ENCODE assay signal across 1 cellular context in genomic region chr16:89700649-89701424, GRCh38.
TF ChIP-seq lines count a peak whose summit lies in the region.

No MANE protein-coding gene starts in this region.

TF ChIP-seq in K562, 482 proteins besides CTCF, POLR2A, EP300 and RAD21 (continued from another document and continues in another):
- TF ChIP-seq, protein P1, sequence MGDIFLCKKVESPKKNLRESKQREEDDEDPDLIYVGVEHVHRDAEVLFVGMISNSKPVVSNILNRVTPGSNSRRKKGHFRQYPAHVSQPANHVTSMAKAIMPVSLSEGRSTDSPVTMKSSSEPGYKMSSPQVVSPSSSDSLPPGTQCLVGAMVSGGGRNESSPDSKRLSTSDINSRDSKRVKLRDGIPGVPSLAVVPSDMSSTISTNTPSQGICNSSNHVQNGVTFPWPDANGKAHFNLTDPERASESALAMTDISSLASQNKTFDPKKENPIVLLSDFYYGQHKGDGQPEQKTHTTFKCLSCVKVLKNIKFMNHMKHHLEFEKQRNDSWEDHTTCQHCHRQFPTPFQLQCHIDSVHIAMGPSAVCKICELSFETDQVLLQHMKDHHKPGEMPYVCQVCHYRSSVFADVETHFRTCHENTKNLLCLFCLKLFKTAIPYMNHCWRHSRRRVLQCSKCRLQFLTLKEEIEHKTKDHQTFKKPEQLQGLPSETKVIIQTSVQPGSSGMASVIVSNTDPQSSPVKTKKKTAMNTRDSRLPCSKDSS (IDR thresholded peaks at IDR 0.05; ENCODE audit: low read depth, partially characterized antibody) = no peak
- TF ChIP-seq POLR3A (IDR thresholded peaks at IDR 0.05; ENCODE audit: borderline replicate concordance, extremely low read depth, insufficient read depth, insufficient read length) (no peak), CXXC5 (CRISPR knock-in tag; IDR thresholded peaks at IDR 0.05) (peak; percentile 22), KDM2B (CRISPR knock-in tag; IDR thresholded peaks at IDR 0.05) (peak; percentile 26), MYC (IDR thresholded peaks at IDR 0.05; ENCODE audit: low read depth, low read length) (peak; percentile 51), MYC (CRISPR knock-in tag; IDR thresholded peaks at IDR 0.05; ENCODE audit: borderline replicate concordance, low read depth) (0 out of 2 replicates have a peak, but pooled peaks have one; percentile 27), TEAD4 (IDR thresholded peaks at IDR 0.05; ENCODE audit: low read length) (no peak), TEAD4 (CRISPR knock-in tag; IDR thresholded peaks at IDR 0.05; ENCODE audit: borderline replicate concordance) (0 out of 2 replicates have a peak, but pooled peaks have one; percentile 72), L3MBTL2 (IDR thresholded peaks at IDR 0.05) (peak; percentile 73), CREB1 (IDR thresholded peaks at IDR 0.05) (peak; percentile 59; the same call in 1 of the 2 replicates), CREB1 (CRISPR knock-in tag; IDR thresholded peaks at IDR 0.05) (no peak; the same call in 1 of the 2 replicates), DLX4 (CRISPR knock-in tag; IDR thresholded peaks at IDR 0.05) (no peak), NRF1 (conservative IDR thresholded peaks at IDR 0.05 in 1 of 2, IDR thresholded peaks at IDR 0.05 in 1 of 2) (peak in 1 of 2 experiments; percentile 20), RCOR1 (IDR thresholded peaks at IDR 0.05; ENCODE audit: borderline replicate concordance in 1 of 2, low read depth in 2 of 2, low read length in 2 of 2) (no peak), HDAC2 (IDR thresholded peaks at IDR 0.05) (no peak), CREM (IDR thresholded peaks at IDR 0.05; ENCODE audit: low read depth) (peak; percentile 81), ZFP1 (CRISPR knock-in tag; IDR thresholded peaks at IDR 0.05) (no peak), NR2C1 (IDR thresholded peaks at IDR 0.05) (no peak), NR2C1 (tag; IDR thresholded peaks at IDR 0.05) (no peak), E4F1 (CRISPR knock-in tag; IDR thresholded peaks at IDR 0.05; ENCODE audit: borderline replicate concordance) (no peak), ZNF175 (CRISPR knock-in tag; IDR thresholded peaks at IDR 0.05; ENCODE audit: low read depth) (no peak), MAFK (IDR thresholded peaks at IDR 0.05; ENCODE audit: low read length) (no peak), E2F3 (CRISPR knock-in tag; IDR thresholded peaks at IDR 0.05) (no peak), ZNF696 (CRISPR knock-in tag; conservative IDR thresholded peaks at IDR 0.05) (no peak), HDAC1 (IDR thresholded peaks at IDR 0.05) (0 out of 4 replicates have a peak, but pooled peaks of 1 of the 2 experiments have one; percentile 26), CTBP1 (IDR thresholded peaks at IDR 0.05; ENCODE audit: borderline replicate concordance) (peak; percentile 31), MAZ (CRISPR knock-in tag; conservative IDR thresholded peaks at IDR 0.05 in 1 of 2, IDR thresholded peaks at IDR 0.05 in 1 of 2) (peak in 1 of 2 experiments; percentile 25; a peak in 1 of 4 replicates), NFATC3 (IDR thresholded peaks at IDR 0.05) (peak; percentile 99), BRF2 (IDR thresholded peaks at IDR 0.05; ENCODE audit: borderline replicate concordance, insufficient read depth, insufficient read length) (no peak), RAD51 (IDR thresholded peaks at IDR 0.05; ENCODE audit: borderline replicate concordance, low read depth) (no peak), PCBP1 (IDR thresholded peaks at IDR 0.05; ENCODE audit: low read depth, low read length, poor library complexity, severe bottlenecking) (no peak), GTF2F1 (IDR thresholded peaks at IDR 0.05; ENCODE audit: low read depth, low read length) (0 out of 2 replicates have a peak, but pooled peaks have one; percentile 22), E2F5 (CRISPR knock-in tag; IDR thresholded peaks at IDR 0.05) (0 out of 2 replicates have a peak, but pooled peaks have one; percentile 24), SP2 (IDR thresholded peaks at IDR 0.05; ENCODE audit: extremely low read depth, low read depth, low read length, poor library complexity, severe bottlenecking) (no peak), PHB (CRISPR knock-in tag; IDR thresholded peaks at IDR 0.05) (no peak), ZBTB7A (IDR thresholded peaks at IDR 0.05; ENCODE audit: borderline replicate concordance, control insufficient read depth, low read depth, low read length) (peak; percentile 71; the same call in 1 of the 2 replicates), PML (IDR thresholded peaks at IDR 0.05; ENCODE audit: low read length) (no peak; the same call in 1 of the 2 replicates), NFE2 (IDR thresholded peaks at IDR 0.05; ENCODE audit: low read depth) (no peak), BRCA1 (IDR thresholded peaks at IDR 0.05) (no peak), BRCA1 (CRISPR knock-in tag; IDR thresholded peaks at IDR 0.05) (no peak), ZNF217 (CRISPR knock-in tag; IDR thresholded peaks at IDR 0.05) (no peak), NR3C1 (CRISPR knock-in tag; IDR thresholded peaks at IDR 0.05) (peak; percentile 89), ZNF639 (CRISPR knock-in tag; conservative IDR thresholded peaks at IDR 0.05 in 1 of 2, IDR thresholded peaks at IDR 0.05 in 1 of 2) (0 out of 4 replicates have a peak, but pooled peaks of 1 of the 2 experiments have one; percentile 49), ZC3H8 (IDR thresholded peaks at IDR 0.05) (no peak), PPARD (CRISPR knock-in tag; IDR thresholded peaks at IDR 0.05) (no peak), ZNF583 (CRISPR knock-in tag; IDR thresholded peaks at IDR 0.05) (no peak)
- TF ChIP-seq, protein P2, sequence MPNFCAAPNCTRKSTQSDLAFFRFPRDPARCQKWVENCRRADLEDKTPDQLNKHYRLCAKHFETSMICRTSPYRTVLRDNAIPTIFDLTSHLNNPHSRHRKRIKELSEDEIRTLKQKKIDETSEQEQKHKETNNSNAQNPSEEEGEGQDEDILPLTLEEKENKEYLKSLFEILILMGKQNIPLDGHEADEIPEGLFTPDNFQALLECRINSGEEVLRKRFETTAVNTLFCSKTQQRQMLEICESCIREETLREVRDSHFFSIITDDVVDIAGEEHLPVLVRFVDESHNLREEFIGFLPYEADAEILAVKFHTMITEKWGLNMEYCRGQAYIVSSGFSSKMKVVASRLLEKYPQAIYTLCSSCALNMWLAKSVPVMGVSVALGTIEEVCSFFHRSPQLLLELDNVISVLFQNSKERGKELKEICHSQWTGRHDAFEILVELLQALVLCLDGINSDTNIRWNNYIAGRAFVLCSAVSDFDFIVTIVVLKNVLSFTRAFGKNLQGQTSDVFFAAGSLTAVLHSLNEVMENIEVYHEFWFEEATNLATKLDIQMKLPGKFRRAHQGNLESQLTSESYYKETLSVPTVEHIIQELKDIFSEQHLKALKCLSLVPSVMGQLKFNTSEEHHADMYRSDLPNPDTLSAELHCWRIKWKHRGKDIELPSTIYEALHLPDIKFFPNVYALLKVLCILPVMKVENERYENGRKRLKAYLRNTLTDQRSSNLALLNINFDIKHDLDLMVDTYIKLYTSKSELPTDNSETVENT (CRISPR knock-in tag; IDR thresholded peaks at IDR 0.05) = peak; percentile 41; the same call in 1 of the 2 replicates
- TF ChIP-seq, protein P3, sequence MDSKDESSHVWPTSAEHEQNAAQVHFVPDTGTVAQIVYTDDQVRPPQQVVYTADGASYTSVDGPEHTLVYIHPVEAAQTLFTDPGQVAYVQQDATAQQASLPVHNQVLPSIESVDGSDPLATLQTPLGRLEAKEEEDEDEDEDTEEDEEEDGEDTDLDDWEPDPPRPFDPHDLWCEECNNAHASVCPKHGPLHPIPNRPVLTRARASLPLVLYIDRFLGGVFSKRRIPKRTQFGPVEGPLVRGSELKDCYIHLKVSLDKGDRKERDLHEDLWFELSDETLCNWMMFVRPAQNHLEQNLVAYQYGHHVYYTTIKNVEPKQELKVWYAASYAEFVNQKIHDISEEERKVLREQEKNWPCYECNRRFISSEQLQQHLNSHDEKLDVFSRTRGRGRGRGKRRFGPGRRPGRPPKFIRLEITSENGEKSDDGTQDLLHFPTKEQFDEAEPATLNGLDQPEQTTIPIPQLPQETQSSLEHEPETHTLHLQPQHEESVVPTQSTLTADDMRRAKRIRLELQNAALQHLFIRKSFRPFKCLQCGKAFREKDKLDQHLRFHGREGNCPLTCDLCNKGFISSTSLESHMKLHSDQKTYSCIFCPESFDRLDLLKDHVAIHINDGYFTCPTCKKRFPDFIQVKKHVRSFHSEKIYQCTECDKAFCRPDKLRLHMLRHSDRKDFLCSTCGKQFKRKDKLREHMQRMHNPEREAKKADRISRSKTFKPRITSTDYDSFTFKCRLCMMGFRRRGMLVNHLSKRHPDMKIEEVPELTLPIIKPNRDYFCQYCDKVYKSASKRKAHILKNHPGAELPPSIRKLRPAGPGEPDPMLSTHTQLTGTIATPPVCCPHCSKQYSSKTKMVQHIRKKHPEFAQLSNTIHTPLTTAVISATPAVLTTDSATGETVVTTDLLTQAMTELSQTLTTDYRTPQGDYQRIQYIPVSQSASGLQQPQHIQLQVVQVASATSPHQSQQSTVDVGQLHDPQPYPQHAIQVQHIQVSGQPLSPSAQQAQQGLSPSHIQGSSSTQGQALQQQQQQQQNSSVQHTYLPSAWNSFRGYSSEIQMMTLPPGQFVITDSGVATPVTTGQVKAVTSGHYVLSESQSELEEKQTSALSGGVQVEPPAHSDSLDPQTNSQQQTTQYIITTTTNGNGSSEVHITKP (IDR thresholded peaks at IDR 0.05; ENCODE audit: partially characterized antibody) = no peak
- TF ChIP-seq, protein P4, sequence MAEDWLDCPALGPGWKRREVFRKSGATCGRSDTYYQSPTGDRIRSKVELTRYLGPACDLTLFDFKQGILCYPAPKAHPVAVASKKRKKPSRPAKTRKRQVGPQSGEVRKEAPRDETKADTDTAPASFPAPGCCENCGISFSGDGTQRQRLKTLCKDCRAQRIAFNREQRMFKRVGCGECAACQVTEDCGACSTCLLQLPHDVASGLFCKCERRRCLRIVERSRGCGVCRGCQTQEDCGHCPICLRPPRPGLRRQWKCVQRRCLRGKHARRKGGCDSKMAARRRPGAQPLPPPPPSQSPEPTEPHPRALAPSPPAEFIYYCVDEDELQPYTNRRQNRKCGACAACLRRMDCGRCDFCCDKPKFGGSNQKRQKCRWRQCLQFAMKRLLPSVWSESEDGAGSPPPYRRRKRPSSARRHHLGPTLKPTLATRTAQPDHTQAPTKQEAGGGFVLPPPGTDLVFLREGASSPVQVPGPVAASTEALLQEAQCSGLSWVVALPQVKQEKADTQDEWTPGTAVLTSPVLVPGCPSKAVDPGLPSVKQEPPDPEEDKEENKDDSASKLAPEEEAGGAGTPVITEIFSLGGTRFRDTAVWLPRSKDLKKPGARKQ (CRISPR knock-in tag; IDR thresholded peaks at IDR 0.05) = no peak
